ENCODE assay signal across 1 cellular context in genomic region chr6:7194657-7195056, GRCh38.
TF ChIP-seq lines count a peak whose summit lies in the region.

No MANE protein-coding gene starts in this region.

TF ChIP-seq in GM23338, 12 proteins besides CTCF, POLR2A, EP300 and RAD21 (continued from another document):
- no peak for TF ChIP-seq REST (IDR thresholded peaks at IDR 0.05; ENCODE audit: unreplicated experiment)
- TF ChIP-seq ZNF114 (CRISPR knock-in tag; IDR thresholded peaks at IDR 0.05), result no peak
- TF ChIP-seq NANOG (IDR thresholded peaks at IDR 0.05; ENCODE audit: borderline replicate concordance), result no peak
